In the genomic region with DNA sequence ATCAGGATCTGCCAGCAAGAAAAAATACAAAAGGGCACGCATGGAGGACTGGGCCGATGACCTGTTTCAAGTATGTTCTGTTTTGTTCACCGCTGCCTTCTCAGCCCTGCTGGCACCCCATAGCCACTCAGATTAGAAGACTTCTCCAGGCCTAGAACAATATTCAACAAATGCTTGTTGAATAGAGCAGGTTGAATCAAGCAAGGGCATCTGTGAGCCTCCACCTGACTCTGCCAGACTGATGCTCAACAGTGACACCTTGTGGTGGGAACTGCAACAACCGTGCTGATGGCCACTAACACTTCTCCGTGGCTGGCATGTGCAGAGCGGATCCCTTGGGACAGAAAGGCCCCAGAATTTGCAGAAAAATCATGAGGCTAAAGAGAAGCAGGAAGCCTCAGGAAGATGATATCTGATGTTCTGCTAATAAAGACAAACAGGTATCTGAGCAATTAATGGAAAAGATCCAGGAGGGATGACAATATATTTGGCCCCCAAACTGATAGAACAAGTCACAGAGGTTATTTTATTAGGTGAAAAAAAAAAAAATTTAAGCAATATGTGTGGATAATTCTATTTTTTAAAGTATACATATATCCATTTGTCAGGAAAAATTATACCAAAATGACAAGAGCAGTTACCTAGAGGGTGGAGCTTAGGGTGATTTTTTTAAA, we compare ENCODE assay signal across 8 cellular contexts.
DNase-seq lines count a peak whose midpoint lies in the region; TF ChIP-seq lines count a peak whose summit lies in the region.

No MANE protein-coding gene starts in this region.

- no peak overlapping the region for H3K4me2 ChIP-seq in H9 (ENCODE audit: insufficient read depth, insufficient read length, low read length)

- no peak overlapping the region for H2BK5ac ChIP-seq in H9 (ENCODE audit: insufficient read length, low read length)

- no peak overlapping the region for H2BK12ac ChIP-seq in H9 (ENCODE audit: insufficient read length, low read depth, low read length)

- H3K27me3 Mint-ChIP-seq in H9 (ENCODE audit: low read depth) = no peaks in the 10 kb centered on the region; the same call in 1 of the 2 replicates

- no peak overlapping the region for H4K5ac ChIP-seq in H9 (ENCODE audit: insufficient read length, low read depth, low read length)

- no peak overlapping the region for H4K91ac ChIP-seq in H9 (ENCODE audit: insufficient read length, low read depth, low read length)

- H3K4me3 Mint-ChIP-seq in H9 = no peak overlapping the region

- no peak overlapping the region for H3K9ac ChIP-seq in H9 (ENCODE audit: extremely low read depth, insufficient read length, low read length)

- no peak overlapping the region for H2BK15ac ChIP-seq in H9 (ENCODE audit: low read depth, low read length)

- H3K4me1 Mint-ChIP-seq in H9 = peaks cover 3 to 4% of the 10 kb centered on the region in 2 experiments; a peak in 3 of 4 replicates

- H4K8ac ChIP-seq in H9 (replicated peaks; ENCODE audit: insufficient read length, low read depth, low read length) = no peak overlapping the region

- no peak overlapping the region for H3K23ac ChIP-seq in H9 (ENCODE audit: insufficient read length, low read depth, low read length)

- peak; percentile 58 for DNase-seq in COLO829 (ENCODE audit: low spot score)
- DNase-seq in H9 = peak; percentile 91
- peak; percentile 48 to 75 for DNase-seq in NCI-H526 (lab: John Stamatoyannopoulos, UW)
- peak; percentile 68 to 73 for DNase-seq in activated T-cell treated with anti-CD3 and anti-CD28 coated beads, Interleukin-2, amount 50 U/mL, for 48 hours
- peak; percentile 90 for DNase-seq in iPS DF 6.9 (ENCODE audit: low read depth, low spot score)
- DNase-seq in stimulated activated CD4-positive, alpha-beta T cell treated with anti-CD3 and anti-CD28 coated beads, TNF-alpha, amount 100 ng/mL, for 48 hours (ENCODE audit: low read depth in 3 of 3) = peak in 2 of 3 donors; percentile 39 to 40
- DNase-seq in suprapubic skin (ENCODE audit: low spot score in 2 of 2) = no peak
- DNase-seq in GOT3 (lab: John Stamatoyannopoulos, UW) = no peak

- WGBS in H9 (ENCODE audit: extremely low coverage, insufficient read length, low lambda C conversion rate) = no CpG with 5 or more reads among the region's 6 CpGs
- WGBS in iPS DF 6.9 (ENCODE audit: insufficient coverage, insufficient read length) = no CpG with 5 or more reads among the region's 6 CpGs
- WGBS in suprapubic skin = 51% methylated on average over 5 of the region's 6 CpGs

- H3K27ac ChIP-seq in H9 (ENCODE audit: insufficient read length, low read depth, low read length) (no peak overlapping the region), iPS DF 6.9 (ENCODE audit: low read length) (no peak overlapping the region), suprapubic skin (no peak overlapping the region)

- H3K79me1 ChIP-seq in H9 (ENCODE audit: insufficient read depth, low read depth, low read length, poor library complexity, severe bottlenecking) = no peaks in the 10 kb centered on the region

- H3K27ac Mint-ChIP-seq in H9 = no peak overlapping the region

- H3K4me1 ChIP-seq in H9 (ENCODE audit: insufficient read depth, low read length) (no peaks in the 10 kb centered on the region), iPS DF 6.9 (ENCODE audit: control insufficient read depth, insufficient read depth, low read length) (no peaks in the 10 kb centered on the region), suprapubic skin (no peaks in the 10 kb centered on the region)

- no peaks in the 10 kb centered on the region for H3K9me3 ChIP-seq in H9 (ENCODE audit: control insufficient read depth, low read depth, low read length)
- H3K9me3 ChIP-seq in iPS DF 6.9 (ENCODE audit: control insufficient read depth, insufficient read depth, low read length) = no peaks in the 10 kb centered on the region
- peaks cover 4% of the 10 kb centered on the region for H3K9me3 ChIP-seq in suprapubic skin

- no peaks in the 10 kb centered on the region for H3K36me3 Mint-ChIP-seq in H9 (ENCODE audit: insufficient read depth in 1 of 3, low read depth in 3 of 3)

- H2BK120ac ChIP-seq in H9 (ENCODE audit: low read depth, low read length, poor library complexity, severe bottlenecking) = no peak overlapping the region

- H3K79me2 ChIP-seq in H9 (ENCODE audit: insufficient read depth, low read length) = no peaks in the 10 kb centered on the region

- H3K27me3 ChIP-seq in H9 (ENCODE audit: insufficient read depth, low read length) = no peaks in the 10 kb centered on the region
- no peaks in the 10 kb centered on the region for H3K27me3 ChIP-seq in iPS DF 6.9 (ENCODE audit: control insufficient read depth, insufficient read depth, low read length)
- H3K27me3 ChIP-seq in suprapubic skin = peaks cover 4% of the 10 kb centered on the region

- H3K18ac ChIP-seq in H9 (ENCODE audit: insufficient read length, low read depth, low read length) = no peak overlapping the region

- no peak overlapping the region for H2AFZ ChIP-seq in H9 (ENCODE audit: low read length)

- H3K36me3 ChIP-seq in iPS DF 6.9 (ENCODE audit: control insufficient read depth, insufficient read depth, low read length) (no peaks in the 10 kb centered on the region), suprapubic skin (no peaks in the 10 kb centered on the region)

- H3K9me3 Mint-ChIP-seq in H9 = no peaks in the 10 kb centered on the region

- H3K4me3 ChIP-seq in iPS DF 6.9 (ENCODE audit: low read length) (no peak overlapping the region), suprapubic skin (no peak overlapping the region)

- TF ChIP-seq POLR2A in suprapubic skin (IDR thresholded peaks at IDR 0.05) = no peak

- H4K20me1 ChIP-seq in H9 (ENCODE audit: control insufficient read depth, insufficient read depth, insufficient read length) = no peaks in the 10 kb centered on the region

- no peak for TF ChIP-seq EP300 in suprapubic skin (IDR thresholded peaks at IDR 0.05)

- H3T11ph ChIP-seq in H9 (ENCODE audit: low read length) = no peak overlapping the region

- H3K23me2 ChIP-seq in H9 (ENCODE audit: insufficient read length, low read depth, low read length, poor library complexity, severe bottlenecking) = no peaks in the 10 kb centered on the region

- H3K14ac ChIP-seq in H9 (ENCODE audit: insufficient read depth, low read length) = no peak overlapping the region

- H3K56ac ChIP-seq in H9 (ENCODE audit: insufficient read length, low read depth, low read length) = no peak overlapping the region

- H2AK5ac ChIP-seq in H9 (ENCODE audit: insufficient read length, low read length) = no peak overlapping the region

- H2BK20ac ChIP-seq in H9 (ENCODE audit: low read depth, low read length, poor library complexity, severe bottlenecking) = no peak overlapping the region

- no peak overlapping the region for H3K4ac ChIP-seq in H9 (ENCODE audit: low read depth, low read length)

- TF ChIP-seq CTCF in H9 (conservative IDR thresholded peaks at IDR 0.05) (peak; percentile 89), suprapubic skin (IDR thresholded peaks at IDR 0.05) (peak in 1 of 2 donors; percentile 44)

Comparison
In these comparisons a context has a peak if more than half of its experiments do, and no peak if none do; other contexts are left out.
1. DNase-seq: peak in COLO829 (single experiment), H9 (single experiment), NCI-H526 (2 of 2), activated T-cell treated with anti-CD3 and anti-CD28 coated beads, Interleukin-2, amount 50 U/mL, for 48 hours (2 of 2), iPS DF 6.9 (single experiment) and stimulated activated CD4-positive, alpha-beta T cell treated with anti-CD3 and anti-CD28 coated beads, TNF-alpha, amount 100 ng/mL, for 48 hours (2 of 3); none in suprapubic skin (0 of 2) and GOT3 (single experiment).